In the genomic region with DNA sequence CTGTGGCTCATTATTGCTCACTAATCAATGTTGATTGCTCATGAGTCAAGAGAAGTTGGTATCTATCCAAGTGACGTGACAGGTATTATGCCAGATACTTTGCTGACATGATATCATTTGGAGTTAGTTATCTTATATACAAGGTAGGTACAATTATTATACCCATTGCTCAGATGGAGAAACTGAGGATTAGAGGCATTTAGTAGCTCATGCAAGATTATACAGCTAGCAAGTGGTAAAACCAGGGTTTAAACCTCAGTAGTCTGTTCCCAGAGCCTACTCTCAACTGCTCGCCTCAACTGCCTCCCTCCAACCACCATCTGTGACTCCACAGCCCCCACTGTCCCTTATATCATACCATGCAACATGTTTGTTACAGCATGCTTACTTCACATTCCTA, we compare ENCODE assay signal across 33 cellular contexts. TPM values are rescaled to one million over a fixed set of nuclear protein-coding genes. Genes with fewer than 3 reads are reported as not detected.
"Had no signal": no experiment of that assay in that cellular context is flagged by ENCODE, and none has a peak within 500 bp of the region (broad histone marks: within the 10 kb centered on the region; RNA-seq: fewer than 3 reads in every experiment).

No MANE protein-coding gene starts in this region.

- H3K9me3 ChIP-seq: ovary, psoas muscle, spleen, suprapubic skin, testis, tibial artery, transverse colon, upper lobe of right lung, vagina had no signal

- H3K36me3 ChIP-seq: neural progenitor cell, ovary, spleen, suprapubic skin, tibial artery, transverse colon, upper lobe of right lung, vagina had no signal

- H3K9ac ChIP-seq: neural progenitor cell, parathyroid adenoma had no signal

- H3K4me1 ChIP-seq: neural progenitor cell, parathyroid adenoma, psoas muscle, testis, upper lobe of right lung had no signal

- H3K79me2 ChIP-seq: parathyroid adenoma had no signal

- ATAC-seq: naive thymus-derived CD4-positive, alpha-beta T cell; psoas muscle; right cardiac atrium; sciatic nerve; stimulated activated memory B cell treated with anti-CD40 and anti-IgM and Interleukin-4, amounts not matched to agents 10 μg/mL and 1 μg/mL and 100 μg/mL, for 72 hours; stimulated activated naive CD8-positive, alpha-beta T cell treated with anti-CD3 and anti-CD28 coated beads, Interleukin-15, amount 100 ng/mL, for 72 hours; stimulated activated naive CD8-positive, alpha-beta T cell treated with anti-CD3 and anti-CD28 coated beads, Interleukin-15, Interleukin-2, amounts not matched to agents 100 U/mL and 50 U/mL, for 24 hours; upper lobe of right lung had no signal

- H3K4me2 ChIP-seq: neural progenitor cell, smooth muscle cell had no signal

- H3K27ac ChIP-seq: neural progenitor cell, ovary, parathyroid adenoma, psoas muscle, spleen, suprapubic skin, testis, tibial artery, transverse colon, upper lobe of right lung, vagina had no signal

- H2AFZ ChIP-seq: neural progenitor cell, parathyroid adenoma had no signal

- DNase-seq: naive thymus-derived CD4-positive, alpha-beta T cell; occipital lobe; ovary; posterior cingulate gyrus; psoas muscle; right cardiac atrium; spleen; stimulated activated CD4-positive, alpha-beta T cell treated with anti-CD3 and anti-CD28 coated beads, Interleukin-12 subunit alpha, Interleukin-12 subunit beta, amount 100 ng/mL, for 4 hours; stimulated activated CD4-positive, alpha-beta T cell treated with anti-CD3 and anti-CD28 coated beads, Interleukin-1b, Interleukin-23, amount 100 ng/mL, for 48 hours; stimulated activated CD4-positive, alpha-beta T cell treated with anti-CD3 and anti-CD28 coated beads, Interleukin-4, amount 100 ng/mL, for 1 hour; stimulated activated CD4-positive, alpha-beta T cell treated with anti-CD3 and anti-CD28 coated beads, Interleukin-4, amount 100 ng/mL, for 4 hours; stimulated activated CD8-positive, alpha-beta memory T cell treated with anti-CD3 and anti-CD28 coated beads, Interleukin-4, amount 100 ng/mL, for 48 hours; stimulated activated naive CD4-positive, alpha-beta T cell; stimulated activated naive CD8-positive, alpha-beta T cell treated with anti-CD3 and anti-CD28 coated beads, Interleukin-15, amount 100 ng/mL, for 72 hours; stimulated activated naive CD8-positive, alpha-beta T cell treated with anti-CD3 and anti-CD28 coated beads, Interleukin-15, Interleukin-2, amounts not matched to agents 100 U/mL and 50 U/mL, for 24 hours; substantia nigra; testis; tibial artery; transverse colon; upper lobe of right lung had no signal

- H3K4me3 ChIP-seq: neural progenitor cell, ovary, psoas muscle, skin epidermis, smooth muscle cell, spleen, suprapubic skin, testis, tibial artery, transverse colon, upper lobe of right lung, vagina had no signal

- H3K27me3 ChIP-seq: ovary, testis, vagina had no signal

RNA-seq across cellular contexts. Expression of a gene that starts 6.1 kb away (rescaled TPM):
- total RNA-seq: naive thymus-derived CD4-positive, alpha-beta T cell; occipital lobe; osteoblast; progenitor cell of endocrine pancreas; psoas muscle; renal cortical epithelial cell; right cardiac atrium; smooth muscle cell; spleen; suprapubic skin; transverse colon; upper lobe of right lung; urinary bladder; vagina had no signal
- polyA plus RNA-seq: naive thymus-derived CD4-positive, alpha-beta T cell; neural cell; right cardiac atrium; smooth muscle cell; urinary bladder had no signal

RNA-seq across cellular contexts. Expression of a gene that starts 16.3 kb away (rescaled TPM):
- total RNA-seq: osteoblast had no signal

RNA-seq across cellular contexts. Expression of a gene that starts 36.1 kb away (rescaled TPM):
- total RNA-seq: occipital lobe, osteoblast, progenitor cell of endocrine pancreas, renal cortical epithelial cell, smooth muscle cell, urinary bladder had no signal
- polyA plus RNA-seq: naive thymus-derived CD4-positive, alpha-beta T cell; neural cell; smooth muscle cell had no signal

RNA-seq across cellular contexts. Expression of a gene that starts 51.3 kb away (rescaled TPM):
- total RNA-seq: occipital lobe, osteoblast, progenitor cell of endocrine pancreas, renal cortical epithelial cell, smooth muscle cell, urinary bladder had no signal
- polyA plus RNA-seq: naive thymus-derived CD4-positive, alpha-beta T cell; neural cell; smooth muscle cell had no signal
